8 cellular contexts compared by ENCODE assay signal in the genomic region with DNA sequence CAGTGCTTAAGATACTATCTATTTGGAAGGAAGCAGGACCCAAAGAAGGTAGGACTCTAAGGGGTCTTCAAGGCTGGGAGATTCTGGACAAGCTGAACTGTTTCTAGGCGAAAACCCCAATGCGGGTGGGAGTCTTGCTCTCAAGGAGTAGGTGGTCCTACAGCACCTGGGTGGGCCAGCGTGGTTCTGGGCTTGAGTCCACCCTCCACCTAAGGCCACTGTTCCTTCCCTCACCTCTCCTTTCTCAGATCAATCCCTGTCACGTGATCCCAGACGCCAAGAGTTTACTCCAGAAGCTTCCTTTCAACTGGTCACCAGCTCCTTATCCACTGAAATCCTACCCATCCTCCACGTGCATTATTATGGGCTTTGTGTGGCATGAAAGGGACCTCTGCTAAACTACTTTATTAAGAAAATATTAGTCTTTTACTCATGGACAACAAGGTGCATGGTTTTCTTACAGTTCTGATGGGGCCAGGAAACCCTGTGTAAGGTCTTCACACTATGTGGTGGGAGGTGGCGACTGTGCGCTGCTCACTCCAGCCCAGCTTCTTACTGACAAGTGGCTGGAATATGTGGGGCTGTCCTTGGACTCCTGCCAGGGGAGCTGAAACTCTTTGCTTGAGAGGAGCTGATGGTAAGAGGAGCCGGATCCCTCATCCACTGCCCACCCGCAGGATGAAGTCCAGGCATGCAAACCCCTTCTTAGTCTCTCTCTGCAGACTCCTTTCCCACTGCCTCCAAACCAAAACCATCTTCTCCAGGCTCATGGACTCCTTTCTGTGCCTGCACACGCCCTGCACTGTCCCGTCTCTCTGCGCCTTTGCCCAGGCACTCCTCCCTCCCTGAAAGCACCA. TPM values are rescaled to one million over a fixed set of nuclear protein-coding genes. Genes with fewer than 3 reads are reported as not detected.
DNase-seq lines count a peak whose midpoint lies in the region; ATAC-seq and TF ChIP-seq lines count a peak whose summit lies in the region.

No MANE protein-coding gene starts in this region.

- H3K4me3 Mint-ChIP-seq in T-helper 2 cell treated with Interferon-gamma antibody and Interleukin-4, amounts not matched to agents 5 μg/mL and 100 μg/mL, for 36 hours = peak overlapping the region; percentile 97

- no peak overlapping the region for H2AFZ ChIP-seq in PC-3 (ENCODE audit: low read length)
- no peak overlapping the region for H2AFZ ChIP-seq in mesenchymal stem cell (ENCODE audit: low read depth, low read length)

- H3K4me1 Mint-ChIP-seq in T-helper 2 cell treated with Interferon-gamma antibody and Interleukin-4, amounts not matched to agents 5 μg/mL and 100 μg/mL, for 36 hours (ENCODE audit: low read depth) = peaks cover 25% of the 10 kb centered on the region

- H3K36me3 Mint-ChIP-seq in T-helper 2 cell treated with Interferon-gamma antibody and Interleukin-4, amounts not matched to agents 5 μg/mL and 100 μg/mL, for 36 hours (ENCODE audit: low read depth) = peaks cover 32% of the 10 kb centered on the region

- H3K27me3 Mint-ChIP-seq in T-helper 2 cell treated with Interferon-gamma antibody and Interleukin-4, amounts not matched to agents 5 μg/mL and 100 μg/mL, for 36 hours (ENCODE audit: low read depth) = no peaks in the 10 kb centered on the region

- no peak overlapping the region for H3K4ac ChIP-seq in mesenchymal stem cell (ENCODE audit: low read depth in 1 of 2, low read length in 2 of 2)

- H3K27ac Mint-ChIP-seq in T-helper 2 cell treated with Interferon-gamma antibody and Interleukin-4, amounts not matched to agents 5 μg/mL and 100 μg/mL, for 36 hours = peak overlapping the region; percentile 41

- peaks cover 19% of the 10 kb centered on the region for H3K79me1 ChIP-seq in mesenchymal stem cell (replicated peaks; ENCODE audit: low read length, poor library complexity, severe bottlenecking)

- no peak overlapping the region for H4K8ac ChIP-seq in mesenchymal stem cell (ENCODE audit: low read length)

- BruUV-seq in PC-3 (replicated peaks; lab: Mats Ljungman, UMichigan) = TSS peak; percentile 38

- H4K91ac ChIP-seq in mesenchymal stem cell (ENCODE audit: low read length) = no peak overlapping the region

- no peak overlapping the region for H3K18ac ChIP-seq in mesenchymal stem cell (ENCODE audit: low read depth in 1 of 2, low read length in 2 of 2)

- H3K9me2 ChIP-seq in PC-3 (replicated peaks; ENCODE audit: low read length) = no peaks in the 10 kb centered on the region

- no peaks in the 10 kb centered on the region for H3K9me3 ChIP-seq in PC-3 (ENCODE audit: low read length)
- no peaks in the 10 kb centered on the region for H3K9me3 ChIP-seq in mesenchymal stem cell (ENCODE audit: control insufficient read depth, low read length)
- no peaks in the 10 kb centered on the region for H3K9me3 ChIP-seq in thymus (ENCODE audit: control insufficient read depth)

- H4K20me1 ChIP-seq in PC-3 (ENCODE audit: low read length) = peaks cover 11% of the 10 kb centered on the region; the same call in 1 of the 2 replicates

- H3K4me3 ChIP-seq in PC-3 (ENCODE audit: low read length) (peak overlapping the region; percentile 82), mesenchymal stem cell (ENCODE audit: insufficient read depth in 1 of 2, low read depth in 1 of 2, low read length in 2 of 2) (peak overlapping the region; percentile 42 to 92), thymus (ENCODE audit: low read length) (peak overlapping the region; percentile 88)

- H3K27ac ChIP-seq in PC-3 (ENCODE audit: low read length) = no peak overlapping the region
- peak overlapping the region; percentile 91 for H3K27ac ChIP-seq in mesenchymal stem cell (ENCODE audit: low read length, poor library complexity, severe bottlenecking)
- no peak overlapping the region for H3K27ac ChIP-seq in thymus (ENCODE audit: low read depth)

- CTCF ChIA-PET in PC-3 (lab: Charles Lee) = interaction anchor here (0.6 to 0.9 kb wide), 2 partner anchors 130 to 349 kb away, joined by 3 to 5 read pairs; no protein-coding TSS in a partner anchor

- H3K27me3 ChIP-seq in PC-3 (ENCODE audit: low read length) (no peaks in the 10 kb centered on the region), mesenchymal stem cell (ENCODE audit: control insufficient read depth in 1 of 2, insufficient read depth in 1 of 2, low read length in 2 of 2) (peaks cover 0 to 13% of the 10 kb centered on the region in 2 experiments), thymus (ENCODE audit: control insufficient read depth, insufficient read depth) (no peaks in the 10 kb centered on the region)

- no peaks in the 10 kb centered on the region for H3F3A ChIP-seq in PC-3 (ENCODE audit: low read length, unreplicated experiment)

- H2BK5ac ChIP-seq in mesenchymal stem cell (ENCODE audit: low read depth, low read length, poor library complexity, severe bottlenecking) = no peak overlapping the region

- no peak overlapping the region for H2AK5ac ChIP-seq in mesenchymal stem cell (ENCODE audit: low read length, severe bottlenecking)

- H3K4me2 ChIP-seq in PC-3 (ENCODE audit: low read length) = peak overlapping the region; percentile 92
- H3K4me2 ChIP-seq in mesenchymal stem cell (ENCODE audit: low read length, poor library complexity, severe bottlenecking) = peak overlapping the region; percentile 37

- peak overlapping the region; percentile 57 for H2BK120ac ChIP-seq in mesenchymal stem cell (ENCODE audit: low read depth, low read length)

- peak overlapping the region in 1 of 2 experiments; percentile 61 for H3K14ac ChIP-seq in mesenchymal stem cell (ENCODE audit: low read length in 2 of 2)

- H3K36me3 ChIP-seq in PC-3 (ENCODE audit: low read depth, low read length) (peaks cover 19% of the 10 kb centered on the region), mesenchymal stem cell (ENCODE audit: control insufficient read depth in 1 of 2, insufficient read depth in 2 of 2, low read depth in 1 of 2, low read length in 2 of 2) (peaks cover 26 to 30% of the 10 kb centered on the region in 2 experiments), thymus (ENCODE audit: control insufficient read depth, insufficient read depth) (peaks cover 28% of the 10 kb centered on the region)

- no peak for DNase-seq in T-helper 2 cell treated with Interferon-gamma antibody and Interleukin-4, amounts not matched to agents 5 μg/mL and 100 μg/mL, for 36 hours (ENCODE audit: low spot score)
- no peak for DNase-seq in T-helper 2 cell
- DNase-seq in PC-3 = peak; percentile 19
- peak; percentile 81 for DNase-seq in dermis blood vessel endothelial cell
- DNase-seq in mesenchymal stem cell = peak; percentile 87

- H3K4me1 ChIP-seq in PC-3 (ENCODE audit: insufficient read depth, low read length) = peaks cover 11% of the 10 kb centered on the region
- peaks cover 7% of the 10 kb centered on the region for H3K4me1 ChIP-seq in mesenchymal stem cell (ENCODE audit: control insufficient read depth, insufficient read depth, low read depth, low read length)
- H3K4me1 ChIP-seq in thymus (ENCODE audit: control insufficient read depth, insufficient read depth, low read length) = no peaks in the 10 kb centered on the region

- peaks cover 24% of the 10 kb centered on the region for H3K79me2 ChIP-seq in PC-3 (ENCODE audit: low read length)

- H3K9ac ChIP-seq in PC-3 (ENCODE audit: low read length) (peak overlapping the region; percentile 81), mesenchymal stem cell (ENCODE audit: low read length) (peak overlapping the region; percentile 95)

- intact Hi-C loops in PC-3 (cut with micrococcal nuclease) = loop anchor here (2.0 to 10.0 kb wide), 3 partner anchors 73 to 211 kb away; no protein-coding TSS in a partner anchor

- no peak overlapping the region for H3K23ac ChIP-seq in mesenchymal stem cell (ENCODE audit: low read length in 2 of 2)

- 55% methylated on average over 11 of the region's 13 CpGs for WGBS in mesenchymal stem cell
- 94% methylated on average over 13 of the region's 13 CpGs for WGBS in thymus

- no peak overlapping the region for H2BK15ac ChIP-seq in mesenchymal stem cell (ENCODE audit: low read depth, poor library complexity, severe bottlenecking)

- ATAC-seq in PC-3 (peak; percentile 25; the same call in 1 of the 2 replicates), GM21576 (IDR thresholded peaks at IDR 0.05; ENCODE audit: unreplicated experiment) (no peak), HG02623 (IDR thresholded peaks at IDR 0.05; ENCODE audit: unreplicated experiment) (no peak)

- no peaks in the 10 kb centered on the region for H3K9me3 Mint-ChIP-seq in T-helper 2 cell treated with Interferon-gamma antibody and Interleukin-4, amounts not matched to agents 5 μg/mL and 100 μg/mL, for 36 hours

- H2BK12ac ChIP-seq in mesenchymal stem cell (ENCODE audit: low read length in 2 of 2) = no peak overlapping the region

- POLR2A ChIA-PET in PC-3 (lab: Charles Lee; ENCODE audit: unreplicated experiment) = no interaction called here

- TF ChIP-seq CTCF in PC-3 (conservative IDR thresholded peaks at IDR 0.05; ENCODE audit: low read depth, low read length) = no peak

RNA-seq across cellular contexts. Expression of a gene that starts 1.6 kb away (rescaled TPM):
- total RNA-seq in PC-3 (2014; rRNA removed) = 19.6 and 27.4 TPM in 2 replicates
- 22.7 and 24.3 TPM in 2 replicates for total RNA-seq in dermis blood vessel endothelial cell
- polyA plus RNA-seq in mesenchymal stem cell (2013, experiment 1 of 2) = 10.9 TPM
- 10.7 TPM for polyA plus RNA-seq in mesenchymal stem cell (2013, experiment 2 of 2)
- 15.2 TPM for polyA plus RNA-seq in thymus

RNA-seq across cellular contexts. Expression of a gene that starts 35.2 kb away (rescaled TPM):
- total RNA-seq in PC-3 (2014; rRNA removed) (9.9 and 10.3 TPM in 2 replicates), dermis blood vessel endothelial cell (4.9 and 8.5 TPM in 2 replicates)
- 9.4 TPM for polyA plus RNA-seq in mesenchymal stem cell (2013, experiment 1 of 2)
- 8.5 TPM for polyA plus RNA-seq in mesenchymal stem cell (2013, experiment 2 of 2)
- polyA plus RNA-seq in thymus = 6.7 TPM

Comparison
In these comparisons a context has a peak if more than half of its experiments do, and no peak if none do; other contexts are left out.
1. DNase-seq: peak in PC-3 (single experiment), dermis blood vessel endothelial cell (single experiment) and mesenchymal stem cell (single experiment); none in T-helper 2 cell treated with Interferon-gamma antibody and Interleukin-4, amounts not matched to agents 5 μg/mL and 100 μg/mL, for 36 hours (single experiment) and T-helper 2 cell (0 of 5).
2. Peak in every context shown above with its lines, with median percentiles within 50 percentile points of each other: H3K4me3 ChIP-seq.